In genomic region chr12:49674318-49674985, GRCh38 we compare ENCODE assay signal across 8 cellular contexts. TPM values are rescaled to one million over a fixed set of nuclear protein-coding genes. Genes with fewer than 3 reads are reported as not detected.
DNase-seq lines count a peak whose midpoint lies in the region; ATAC-seq and TF ChIP-seq lines count a peak whose summit lies in the region.

No MANE protein-coding gene starts in this region.

- WGBS in ectodermal cell, 2 experiments, result 91 to 92% methylated on average over 4 of the region's 4 CpGs

- H3K4me1 Mint-ChIP-seq in activated T-cell treated with anti-CD3 and anti-CD28 coated beads, Interleukin-2, amount 50 U/mL, for 72 hours (ENCODE audit: low read depth), result peaks cover 78% of the 10 kb centered on the region
- peaks cover 40% of the 10 kb centered on the region for H3K4me1 Mint-ChIP-seq in CD14-positive monocyte

- peak overlapping the region; percentile 81 for H3K27ac ChIP-seq in ectodermal cell (ENCODE audit: insufficient read depth, low read depth, low read length, poor library complexity, severe bottlenecking)
- H3K27ac ChIP-seq in muscle layer of colon (ENCODE audit: low read depth, low read length), result peak overlapping the region; percentile 95
- H3K27ac ChIP-seq in upper lobe of right lung, result peak overlapping the region; percentile 91

- peak overlapping the region; percentile 60 to 63 for H3K4me3 Mint-ChIP-seq in activated T-cell treated with anti-CD3 and anti-CD28 coated beads, Interleukin-2, amount 50 U/mL, for 72 hours
- H3K4me3 Mint-ChIP-seq in CD14-positive monocyte, result no peak overlapping the region

- TF ChIP-seq CTCF in upper lobe of right lung (IDR thresholded peaks at IDR 0.05) (no peak), CD14-positive monocyte (IDR thresholded peaks at IDR 0.05) (no peak)

- H3K27me3 ChIP-seq in ectodermal cell (ENCODE audit: control insufficient read depth, insufficient read depth, low read length, poor library complexity, severe bottlenecking), result no peaks in the 10 kb centered on the region
- H3K27me3 ChIP-seq in muscle layer of colon (ENCODE audit: control insufficient read depth in 1 of 2, insufficient read depth in 2 of 2, low read length in 2 of 2), result no peaks in the 10 kb centered on the region
- H3K27me3 ChIP-seq in upper lobe of right lung, result no peaks in the 10 kb centered on the region

- H3K4me3 ChIP-seq in ectodermal cell (ENCODE audit: insufficient read depth, low read depth, low read length) (no peak overlapping the region), muscle layer of colon (ENCODE audit: low read depth in 1 of 2, low read length in 2 of 2) (peak overlapping the region in 1 of 2 donors; percentile 22), upper lobe of right lung (no peak overlapping the region)

- H3K9me3 ChIP-seq in ectodermal cell (ENCODE audit: control insufficient read depth, low read length) (no peaks in the 10 kb centered on the region), muscle layer of colon (ENCODE audit: low read length) (no peaks in the 10 kb centered on the region), upper lobe of right lung (no peaks in the 10 kb centered on the region)

- peak overlapping the region; percentile 91 for H3K27ac Mint-ChIP-seq in activated T-cell treated with anti-CD3 and anti-CD28 coated beads, Interleukin-2, amount 50 U/mL, for 72 hours
- peak overlapping the region in 1 of 7 donors; percentile 48 for H3K27ac Mint-ChIP-seq in CD14-positive monocyte

- no peaks in the 10 kb centered on the region for H3K36me3 ChIP-seq in ectodermal cell (ENCODE audit: control insufficient read depth, insufficient read depth, low read length)
- H3K36me3 ChIP-seq in muscle layer of colon (ENCODE audit: insufficient read depth, low read length), result no peaks in the 10 kb centered on the region
- H3K36me3 ChIP-seq in upper lobe of right lung, result no peaks in the 10 kb centered on the region

- H3K9me3 Mint-ChIP-seq in activated T-cell treated with anti-CD3 and anti-CD28 coated beads, Interleukin-2, amount 50 U/mL, for 72 hours, result no peaks in the 10 kb centered on the region
- H3K9me3 Mint-ChIP-seq in CD14-positive monocyte, result no peaks in the 10 kb centered on the region

- H3K36me3 Mint-ChIP-seq in activated T-cell treated with anti-CD3 and anti-CD28 coated beads, Interleukin-2, amount 50 U/mL, for 72 hours (ENCODE audit: insufficient read depth in 2 of 2), result no peaks in the 10 kb centered on the region
- no peaks in the 10 kb centered on the region for H3K36me3 Mint-ChIP-seq in CD14-positive monocyte

- ATAC-seq in activated T-cell treated with anti-CD3 and anti-CD28 coated beads, Interleukin-2, amount 50 U/mL, for 72 hours (replicated peaks in 1 of 2), result peak; percentile 43 to 49
- ATAC-seq in upper lobe of right lung, result no peak
- no peak for ATAC-seq in HG02981 (IDR thresholded peaks at IDR 0.05; ENCODE audit: unreplicated experiment)

- no peaks in the 10 kb centered on the region for H3K27me3 Mint-ChIP-seq in activated T-cell treated with anti-CD3 and anti-CD28 coated beads, Interleukin-2, amount 50 U/mL, for 72 hours (ENCODE audit: low read depth)
- H3K27me3 Mint-ChIP-seq in CD14-positive monocyte (ENCODE audit: low read depth in 3 of 3), result peaks cover 0 to 3% (median 2%) of the 10 kb centered on the region in 3 donors

- peak overlapping the region; percentile 22 for H3K9ac ChIP-seq in muscle layer of colon (ENCODE audit: low read length)

- no peak for DNase-seq in activated T-cell treated with anti-CD3 and anti-CD28 coated beads, Interleukin-2, amount 50 U/mL, for 72 hours
- DNase-seq in activated T-cell treated with anti-CD3 and anti-CD28 coated beads, Interleukin-2, amount 50 U/mL, for 1 hour, result no peak
- DNase-seq in upper lobe of right lung, result no peak
- no peak for DNase-seq in CD14-positive monocyte (ENCODE audit: low spot score)
- DNase-seq in CD1c-positive myeloid dendritic cell (ENCODE audit: extremely low spot score), result no peak

- intact Hi-C loops in upper lobe of right lung (cut with DNase I) (no loop called here), CD14-positive monocyte (cut with micrococcal nuclease) (no loop called here)

- peaks cover 30% of the 10 kb centered on the region for H3K4me1 ChIP-seq in ectodermal cell (ENCODE audit: control insufficient read depth, insufficient read depth, low read length)
- H3K4me1 ChIP-seq in muscle layer of colon (ENCODE audit: insufficient read depth, low read length), result peaks cover 51% of the 10 kb centered on the region
- H3K4me1 ChIP-seq in upper lobe of right lung, result peaks cover 60% of the 10 kb centered on the region

RNA-seq across cellular contexts. Expression of gene FMNL3, which starts 32.8 kb away (rescaled TPM):
- total RNA-seq in activated T-cell treated with anti-CD3 and anti-CD28 coated beads, Interleukin-2, amount 50 U/mL, for 72 hours, result 10 to 100 TPM; 40.6 to 42.0 TPM
- polyA plus RNA-seq in ectodermal cell (2013, experiment 1 of 4), result 17.9 TPM
- 19.8 TPM for polyA plus RNA-seq in ectodermal cell (2013, experiment 2 of 4)
- polyA plus RNA-seq in ectodermal cell (2013, experiment 3 of 4), result 11.4 TPM
- polyA plus RNA-seq in ectodermal cell (2013, experiment 4 of 4), result 13.5 TPM
- total RNA-seq in upper lobe of right lung, result 40.3 TPM
- polyA plus RNA-seq in CD14-positive monocyte, result 1 to 10 TPM; 1.5 to 1.7 TPM

RNA-seq across cellular contexts. Expression of gene PRPF40B, which starts 51.1 kb away (rescaled TPM):
- 10 to 100 TPM in 1 of 2 donors, 1 to 10 TPM in 1; 8.5 to 14.0 TPM for total RNA-seq in activated T-cell treated with anti-CD3 and anti-CD28 coated beads, Interleukin-2, amount 50 U/mL, for 72 hours
- 33.4 TPM for polyA plus RNA-seq in ectodermal cell (2013, experiment 1 of 4)
- 37.4 TPM for polyA plus RNA-seq in ectodermal cell (2013, experiment 2 of 4)
- polyA plus RNA-seq in ectodermal cell (2013, experiment 3 of 4), result 29.2 TPM
- polyA plus RNA-seq in ectodermal cell (2013, experiment 4 of 4), result 38.4 TPM
- total RNA-seq in upper lobe of right lung, result 19.9 TPM
- polyA plus RNA-seq in CD14-positive monocyte, result under 1 TPM; 0.14 to 0.57 TPM

Comparison
In these comparisons a context has a peak if more than half of its experiments do, and no peak if none do; other contexts are left out.
1. ATAC-seq: peak in activated T-cell treated with anti-CD3 and anti-CD28 coated beads, Interleukin-2, amount 50 U/mL, for 72 hours (2 of 2); none in upper lobe of right lung (single experiment) and HG02981 (single experiment).
2. H3K4me3 Mint-ChIP-seq: peak in activated T-cell treated with anti-CD3 and anti-CD28 coated beads, Interleukin-2, amount 50 U/mL, for 72 hours (2 of 2); none in CD14-positive monocyte (0 of 2).
3. Peak in every context shown above with its lines, with median percentiles within 50 percentile points of each other: H3K27ac ChIP-seq.